Comparison of ENCODE assay signal across 8 cellular contexts in genomic region chr12:7806863-7807487, GRCh38. TPM values are rescaled to one million over a fixed set of nuclear protein-coding genes. Genes with fewer than 3 reads are reported as not detected.
A peak's percentile ranks its signal among the peaks of the same experiment; 100 is the strongest.
DNase-seq lines count a peak whose midpoint lies in the region; ATAC-seq and TF ChIP-seq lines count a peak whose summit lies in the region.

No MANE protein-coding gene starts in this region.

- 9 to 12% methylated on average over 2 of the region's 2 CpGs for WGBS in lower leg skin, 2 donors

- no peaks in the 10 kb centered on the region for H3K9me3 Mint-ChIP-seq in activated CD4-positive, alpha-beta T cell treated with anti-CD3 and anti-CD28 coated beads, Interleukin-2, amount 10 ng/mL, durations not matched to agents 24 days and 14 days

- no peak for TF ChIP-seq POLR2A in lower leg skin (IDR thresholded peaks at IDR 0.05)

- peaks cover 3% of the 10 kb centered on the region for H3K27me3 Mint-ChIP-seq in activated CD4-positive, alpha-beta T cell treated with anti-CD3 and anti-CD28 coated beads, Interleukin-2, amount 10 ng/mL, durations not matched to agents 24 days and 14 days

- no peak overlapping the region for H3K27ac Mint-ChIP-seq in activated CD4-positive, alpha-beta T cell treated with anti-CD3 and anti-CD28 coated beads, Interleukin-2, amount 10 ng/mL, durations not matched to agents 24 days and 14 days

- no peak overlapping the region for H3K4me3 ChIP-seq in coronary artery
- no peak overlapping the region for H3K4me3 ChIP-seq in lower leg skin (ENCODE audit: low read depth, poor library complexity, severe bottlenecking)

- no peak overlapping the region for H3K27ac ChIP-seq in coronary artery

- intact Hi-C loops in Right ventricle myocardium inferior (cut with DNase I) (loop anchor here (5.0 kb wide), 1 partner anchor 130 kb away; no protein-coding TSS in a partner anchor), cardiac septum (cut with DNase I) (loop anchor here (5.0 kb wide), 1 partner anchor 130 kb away; no protein-coding TSS in a partner anchor), lower leg skin (cut with DNase I; ENCODE audit: low total_unique reads) (no loop called here)
- intact Hi-C loops in activated CD4-positive, alpha-beta T cell treated with anti-CD3 and anti-CD28 coated beads, Interleukin-2, amount 10 ng/mL, durations not matched to agents 24 days and 14 days (cut with micrococcal nuclease), result loop anchor here (1.0 to 2.0 kb wide), 2 partner anchors 130 to 164 kb away; no protein-coding TSS in a partner anchor

- no peak overlapping the region for H3K4me3 Mint-ChIP-seq in activated CD4-positive, alpha-beta T cell treated with anti-CD3 and anti-CD28 coated beads, Interleukin-2, amount 10 ng/mL, durations not matched to agents 24 days and 14 days

- H3K4me1 Mint-ChIP-seq in activated CD4-positive, alpha-beta T cell treated with anti-CD3 and anti-CD28 coated beads, Interleukin-2, amount 10 ng/mL, durations not matched to agents 24 days and 14 days, result no peaks in the 10 kb centered on the region

- DNase-seq in Right ventricle myocardium inferior (ENCODE audit: missing footprints) (peak; percentile 68), cardiac septum (ENCODE audit: low spot score) (no peak), NCI-H226 (peak; percentile 21), coronary artery (ENCODE audit: low spot score) (no peak), lower leg skin (ENCODE audit: low spot score in 2 of 2) (peak; percentile 50 to 88), DMS153 (lab: John Stamatoyannopoulos, UW) (no peak)
- peak; percentile 87 for DNase-seq in activated CD4-positive, alpha-beta T cell treated with anti-CD3 and anti-CD28 coated beads, Interleukin-2, amount 10 ng/mL, durations not matched to agents 24 days and 14 days
- DNase-seq in stimulated activated CD4-positive, alpha-beta T cell treated with anti-CD3 and anti-CD28 coated beads, TNF-alpha, amount 100 ng/mL, for 4 hours (ENCODE audit: low read depth in 3 of 3), result peak; percentile 10 to 16 (median 15)

- no peak for ATAC-seq in Right ventricle myocardium inferior

- H3K36me3 Mint-ChIP-seq in activated CD4-positive, alpha-beta T cell treated with anti-CD3 and anti-CD28 coated beads, Interleukin-2, amount 10 ng/mL, durations not matched to agents 24 days and 14 days (ENCODE audit: low read depth), result no peaks in the 10 kb centered on the region

- TF ChIP-seq CTCF in coronary artery (IDR thresholded peaks at IDR 0.05), result peak; percentile 54
- TF ChIP-seq CTCF in lower leg skin (IDR thresholded peaks at IDR 0.05), result no peak

RNA-seq across cellular contexts. Expression of gene NANOG, which starts 17.8 kb away (rescaled TPM):
- not detected for total RNA-seq in Right ventricle myocardium inferior
- not detected for total RNA-seq in cardiac septum
- not detected in 2 replicates for total RNA-seq in activated CD4-positive, alpha-beta T cell treated with anti-CD3 and anti-CD28 coated beads, Interleukin-2, amount 10 ng/mL, durations not matched to agents 24 days and 14 days
- under 1 TPM in 3 of 4 donors, not detected in 1; 0.06 to 0.15 (median 0.12) TPM for total RNA-seq in lower leg skin

RNA-seq across cellular contexts. Expression of gene NANOGNB, which starts 42.0 kb away (rescaled TPM):
- total RNA-seq in Right ventricle myocardium inferior (not detected), cardiac septum (not detected), lower leg skin (not detected)
- total RNA-seq in activated CD4-positive, alpha-beta T cell treated with anti-CD3 and anti-CD28 coated beads, Interleukin-2, amount 10 ng/mL, durations not matched to agents 24 days and 14 days, result not detected in 2 replicates

RNA-seq across cellular contexts. Expression of gene CLEC4C, which starts 59.8 kb away (rescaled TPM):
- total RNA-seq in Right ventricle myocardium inferior (not detected), cardiac septum (not detected), lower leg skin (not detected)
- not detected in 2 replicates for total RNA-seq in activated CD4-positive, alpha-beta T cell treated with anti-CD3 and anti-CD28 coated beads, Interleukin-2, amount 10 ng/mL, durations not matched to agents 24 days and 14 days

Comparison
In these comparisons a context has a peak if more than half of its experiments do, and no peak if none do; other contexts are left out.
1. DNase-seq: peak in Right ventricle myocardium inferior (single experiment), NCI-H226 (single experiment), activated CD4-positive, alpha-beta T cell treated with anti-CD3 and anti-CD28 coated beads, Interleukin-2, amount 10 ng/mL, durations not matched to agents 24 days and 14 days (single experiment), lower leg skin (2 of 2) and stimulated activated CD4-positive, alpha-beta T cell treated with anti-CD3 and anti-CD28 coated beads, TNF-alpha, amount 100 ng/mL, for 4 hours (3 of 3); none in cardiac septum (single experiment), coronary artery (single experiment) and DMS153 (single experiment).